In the genomic region with DNA sequence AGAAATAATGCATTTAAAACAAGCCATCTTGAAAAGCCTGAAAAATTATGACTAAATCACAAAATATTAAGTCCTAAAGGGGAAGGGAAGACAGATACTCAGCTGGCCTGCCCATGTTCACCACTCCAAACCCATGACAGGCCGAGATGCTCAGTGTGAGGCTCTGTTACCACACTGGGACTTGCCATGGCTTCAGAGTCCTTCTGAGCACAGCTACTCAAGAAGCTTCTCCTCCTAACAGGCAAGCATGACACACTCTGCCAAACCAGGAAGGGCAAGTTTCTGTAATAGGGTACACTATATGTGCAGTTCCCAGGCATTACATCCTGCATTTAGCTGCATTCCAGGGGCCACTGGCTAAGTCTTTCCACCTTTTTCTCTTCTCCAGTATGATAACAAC, we compare ENCODE assay signal across 9 cellular contexts. TPM values are rescaled to one million over a fixed set of nuclear protein-coding genes. Genes with fewer than 3 reads are reported as not detected.
DNase-seq lines count a peak whose midpoint lies in the region; ATAC-seq and TF ChIP-seq lines count a peak whose summit lies in the region.
"Had no signal": no experiment of that assay in that cellular context is flagged by ENCODE, and none has a peak within 500 bp of the region (broad histone marks: within the 10 kb centered on the region; RNA-seq: fewer than 3 reads in every experiment).

No MANE protein-coding gene starts in this region.

- peak overlapping the region; percentile 28 for H3K4me2 ChIP-seq in DOHH2 (ENCODE audit: low read length)

- H3K4me3 Mint-ChIP-seq in activated CD8-positive, alpha-beta T cell treated with anti-CD3 and anti-CD28 coated beads for 36 hours: no peak overlapping the region

- no peaks in the 10 kb centered on the region for H3K36me3 Mint-ChIP-seq in activated CD8-positive, alpha-beta T cell treated with anti-CD3 and anti-CD28 coated beads for 36 hours (ENCODE audit: low read depth)

- H3K27ac ChIP-seq in DOHH2 (ENCODE audit: low read depth, low read length) (no peak overlapping the region), colonic mucosa (no peak overlapping the region)
- H3K27ac ChIP-seq: RWPE1 had no signal

- H3K9ac ChIP-seq in colonic mucosa (ENCODE audit: low read depth in 2 of 2, low read length in 2 of 2): no peak overlapping the region

- no peaks in the 10 kb centered on the region for H4K20me1 ChIP-seq in DOHH2 (ENCODE audit: control insufficient read depth, insufficient read depth, low read depth, low read length)

- peak overlapping the region; percentile 85 for H3K27ac Mint-ChIP-seq in activated CD8-positive, alpha-beta T cell treated with anti-CD3 and anti-CD28 coated beads for 36 hours

- no peak for TF ChIP-seq CTCF in DOHH2 (IDR thresholded peaks at IDR 0.05; ENCODE audit: low read depth, low read length, poor library complexity, severe bottlenecking)
- TF ChIP-seq CTCF in activated CD8-positive, alpha-beta T cell treated with anti-CD3 and anti-CD28 coated beads for 36 hours (IDR thresholded peaks at IDR 0.05): no peak
- TF ChIP-seq CTCF in colonic mucosa (IDR thresholded peaks at IDR 0.05): no peak

- no peaks in the 10 kb centered on the region for H3K9me2 ChIP-seq in DOHH2 (replicated peaks; ENCODE audit: control insufficient read depth, low read length)

- peak; percentile 24 for DNase-seq in activated CD8-positive, alpha-beta T cell treated with anti-CD3 and anti-CD28 coated beads for 36 hours
- DNase-seq in colonic mucosa (no peak), NCI-H446 treated with DMSO at 0.1 percent for 48 hours (lab: John Stamatoyannopoulos, UW) (no peak), epidermal melanocyte (ENCODE audit: insufficient read length, low spot score) (no peak), DMS79 (lab: John Stamatoyannopoulos, UW) (no peak)

- no peaks in the 10 kb centered on the region for H3K36me3 ChIP-seq in DOHH2 (ENCODE audit: control insufficient read depth, low read length)
- no peaks in the 10 kb centered on the region for H3K36me3 ChIP-seq in colonic mucosa

- H3K4me1 Mint-ChIP-seq in activated CD8-positive, alpha-beta T cell treated with anti-CD3 and anti-CD28 coated beads for 36 hours (ENCODE audit: low read depth): peaks cover 16% of the 10 kb centered on the region

- H3K4me1 ChIP-seq in DOHH2 (ENCODE audit: control insufficient read depth, low read length) (peaks cover 18% of the 10 kb centered on the region), colonic mucosa (no peaks in the 10 kb centered on the region)

- H3K9me3 ChIP-seq in DOHH2 (ENCODE audit: control insufficient read depth, insufficient read depth, low read length) (no peaks in the 10 kb centered on the region), colonic mucosa (no peaks in the 10 kb centered on the region)

- no peaks in the 10 kb centered on the region for H3K9me3 Mint-ChIP-seq in activated CD8-positive, alpha-beta T cell treated with anti-CD3 and anti-CD28 coated beads for 36 hours

- intact Hi-C loops in activated CD8-positive, alpha-beta T cell treated with anti-CD3 and anti-CD28 coated beads for 36 hours (cut with micrococcal nuclease): loop anchor here (1.0 kb wide), 1 partner anchor 79 kb away; no protein-coding TSS in a partner anchor
- intact Hi-C loops in colonic mucosa (cut with DNase I): loop anchor here (5.0 kb wide), 1 partner anchor 76 kb away; no protein-coding TSS in a partner anchor

- H3F3A ChIP-seq in DOHH2 (ENCODE audit: control insufficient read depth, insufficient read depth): no peaks in the 10 kb centered on the region

- H3K4me3 ChIP-seq in DOHH2 (ENCODE audit: low read length) (no peak overlapping the region), colonic mucosa (no peak overlapping the region)

- no peaks in the 10 kb centered on the region for H3K27me3 Mint-ChIP-seq in activated CD8-positive, alpha-beta T cell treated with anti-CD3 and anti-CD28 coated beads for 36 hours

- POLR2A ChIA-PET in activated CD8-positive, alpha-beta T cell treated with anti-CD3 and anti-CD28 coated beads for 36 hours (lab: Charles Lee): interaction anchor here (1.1 to 1.6 kb wide), 3 partner anchors 78 to 166 kb away, joined by 3 to 7 read pairs (median 3); no protein-coding TSS in a partner anchor

- CTCF ChIA-PET in activated CD8-positive, alpha-beta T cell treated with anti-CD3 and anti-CD28 coated beads for 36 hours (lab: Charles Lee): interaction anchor here (0.6 to 6.3 kb wide), 23 partner anchors 9 to 581 kb away, joined by 3 to 165 read pairs (median 5); a partner anchor contains a TSS

- H3K27me3 ChIP-seq in DOHH2 (ENCODE audit: control insufficient read depth, low read length) (no peaks in the 10 kb centered on the region), colonic mucosa (no peaks in the 10 kb centered on the region)

- H3K79me2 ChIP-seq in DOHH2 (ENCODE audit: control insufficient read depth, low read length): no peaks in the 10 kb centered on the region

- ATAC-seq in GM19397 (IDR thresholded peaks at IDR 0.05; ENCODE audit: unreplicated experiment): peak; percentile 31
- peak; percentile 23 for ATAC-seq in HG03066 (IDR thresholded peaks at IDR 0.05; ENCODE audit: low read depth, unreplicated experiment)
- ATAC-seq in activated CD8-positive, alpha-beta T cell treated with anti-CD3 and anti-CD28 coated beads for 36 hours: peak; percentile 57

RNA-seq across cellular contexts. Expression of a gene that starts 34.0 kb away (rescaled TPM):
- total RNA-seq in activated CD8-positive, alpha-beta T cell treated with anti-CD3 and anti-CD28 coated beads for 36 hours: under 1 TPM; 0.07 to 0.25 TPM
- total RNA-seq in colonic mucosa: 10 to 100 TPM in 1 of 2 donors, 1 to 10 TPM in 1; 7.7 to 18.6 TPM

Comparison
In these comparisons a context has a peak if more than half of its experiments do, and no peak if none do; other contexts are left out.
1. RNA of a gene that starts 34.0 kb away (total RNA-seq): 7.7 to 18.6 TPM in colonic mucosa; 0.07 to 0.25 TPM in activated CD8-positive, alpha-beta T cell treated with anti-CD3 and anti-CD28 coated beads for 36 hours; every median in the first group is over 4 times any median in the second.
2. Peak in every context shown above with its lines, with median percentiles within 50 percentile points of each other: ATAC-seq.